ENCODE assay signal across 9 cellular contexts in genomic region chr22:48574776-48575566, GRCh38.
DNase-seq lines count a peak whose midpoint lies in the region; ATAC-seq, FAIRE-seq and TF ChIP-seq lines count a peak whose summit lies in the region.
"Had no signal": no experiment of that assay in that cellular context is flagged by ENCODE, and none has a peak within 500 bp of the region (broad histone marks: within the 10 kb centered on the region; RNA-seq: fewer than 3 reads in every experiment).

No MANE protein-coding gene starts in this region.

- H3K9ac ChIP-seq in GM23248 (no peak overlapping the region), iPS-18a (ENCODE audit: low read length) (no peak overlapping the region)

- H3K27ac ChIP-seq in GM23248 = no peak overlapping the region
- no peak overlapping the region for H3K27ac ChIP-seq in iPS-18a (ENCODE audit: low read length)
- H3K27ac ChIP-seq in effector memory CD4-positive, alpha-beta T cell (ENCODE audit: insufficient read depth, low read length, poor library complexity, severe bottlenecking) = no peak overlapping the region

- peaks cover 2% of the 10 kb centered on the region for H3K4me1 Mint-ChIP-seq in activated CD8-positive, alpha-beta T cell treated with anti-CD3 and anti-CD28 coated beads for 36 hours (ENCODE audit: low read depth)

- H3K36me3 ChIP-seq in GM23248 (ENCODE audit: low read depth) (no peaks in the 10 kb centered on the region), iPS-18a (ENCODE audit: control insufficient read depth, low read depth, low read length) (no peaks in the 10 kb centered on the region)
- no peaks in the 10 kb centered on the region for H3K36me3 ChIP-seq in effector memory CD4-positive, alpha-beta T cell (ENCODE audit: control insufficient read depth, insufficient read depth, low read length)

- no peaks in the 10 kb centered on the region for H3K79me2 ChIP-seq in GM23248 (ENCODE audit: insufficient read depth)

- no peak overlapping the region for H3K4me2 ChIP-seq in GM23248 (ENCODE audit: unreplicated experiment)

- in situ Hi-C loops in GM23248 (cut with MboI) = no loop called here

- peaks cover 26% of the 10 kb centered on the region for H3K27me3 Mint-ChIP-seq in activated CD8-positive, alpha-beta T cell treated with anti-CD3 and anti-CD28 coated beads for 36 hours

- 12 to 27% methylated on average over 36 to 63 of the region's 84 CpGs for WGBS in GM23248 (ENCODE audit: low coverage in 1 of 2, low lambda C conversion rate in 2 of 2, missing lambda C conversion rate in 2 of 2), 2 experiments

- no peak overlapping the region for H3K4me3 Mint-ChIP-seq in activated CD8-positive, alpha-beta T cell treated with anti-CD3 and anti-CD28 coated beads for 36 hours

- H2AFZ ChIP-seq in GM23248 = no peak overlapping the region

- H3K9me3 ChIP-seq in GM23248 (ENCODE audit: low read depth) (peaks cover 5% of the 10 kb centered on the region), iPS-18a (ENCODE audit: control insufficient read depth, low read depth, low read length) (peaks cover 9% of the 10 kb centered on the region)
- H3K9me3 ChIP-seq in effector memory CD4-positive, alpha-beta T cell (ENCODE audit: control insufficient read depth, low read length) = peaks cover 6% of the 10 kb centered on the region

- CTCF ChIA-PET in activated CD8-positive, alpha-beta T cell treated with anti-CD3 and anti-CD28 coated beads for 36 hours (lab: Charles Lee) = no interaction called here

- H3K4me1 ChIP-seq in GM23248 (ENCODE audit: insufficient read depth) (no peaks in the 10 kb centered on the region), iPS-18a (ENCODE audit: control insufficient read depth, low read depth, low read length) (peaks cover 3% of the 10 kb centered on the region)
- H3K4me1 ChIP-seq in effector memory CD4-positive, alpha-beta T cell (ENCODE audit: control insufficient read depth, insufficient read depth, low read length, poor library complexity, severe bottlenecking) = no peaks in the 10 kb centered on the region

- no peak for FAIRE-seq in H54 (lab: Jason Lieb, UNC)
- FAIRE-seq: colon had no signal

- no peak overlapping the region for H3K27ac Mint-ChIP-seq in activated CD8-positive, alpha-beta T cell treated with anti-CD3 and anti-CD28 coated beads for 36 hours

- H3K27me3 ChIP-seq in GM23248 (replicated peaks; ENCODE audit: insufficient read depth) (no peaks in the 10 kb centered on the region), iPS-18a (ENCODE audit: control insufficient read depth, insufficient read depth, low read length) (peaks cover 15% of the 10 kb centered on the region)
- H3K27me3 ChIP-seq in effector memory CD4-positive, alpha-beta T cell (replicated peaks; ENCODE audit: control insufficient read depth, insufficient read depth, low read length, poor library complexity, severe bottlenecking) = peaks cover 13% of the 10 kb centered on the region

- POLR2A ChIA-PET in activated CD8-positive, alpha-beta T cell treated with anti-CD3 and anti-CD28 coated beads for 36 hours (lab: Charles Lee) = no interaction called here

- DNase-seq in AG08395 (ENCODE audit: low spot score) = peak; percentile 88
- DNase-seq in GM23248 = peak; percentile 42
- DNase-seq in activated CD8-positive, alpha-beta T cell treated with anti-CD3 and anti-CD28 coated beads for 36 hours = peak; percentile 50
- peak; percentile 23 to 34 for DNase-seq in stimulated activated CD8-positive, alpha-beta memory T cell treated with anti-CD3 and anti-CD28 coated beads, Interleukin-2, amount 100 ng/mL, for 48 hours (ENCODE audit: low read depth in 2 of 2)
- DNase-seq in H54 (ENCODE audit: insufficient read length, low spot score) = no peak
- DNase-seq in effector memory CD4-positive, alpha-beta T cell = no peak
- no peak for DNase-seq in amniotic stem cell (lab: John Stamatoyannopoulos, UW)

- peaks cover 18% of the 10 kb centered on the region for H3K9me3 Mint-ChIP-seq in activated CD8-positive, alpha-beta T cell treated with anti-CD3 and anti-CD28 coated beads for 36 hours

- no peak overlapping the region for H3K4me3 ChIP-seq in GM23248
- peak overlapping the region; percentile 15 for H3K4me3 ChIP-seq in iPS-18a (ENCODE audit: low read length)
- no peak overlapping the region for H3K4me3 ChIP-seq in effector memory CD4-positive, alpha-beta T cell (ENCODE audit: insufficient read depth, low read depth, low read length, poor library complexity, severe bottlenecking)

- peak; percentile 88 for ATAC-seq in activated CD8-positive, alpha-beta T cell treated with anti-CD3 and anti-CD28 coated beads for 36 hours

- no peaks in the 10 kb centered on the region for H3F3A ChIP-seq in GM23248 (ENCODE audit: insufficient read depth)

- no peaks in the 10 kb centered on the region for H3K9me2 ChIP-seq in GM23248 (ENCODE audit: insufficient read depth)

- H4K20me1 ChIP-seq in GM23248 (ENCODE audit: insufficient read depth) = no peaks in the 10 kb centered on the region

- no peaks in the 10 kb centered on the region for H3K36me3 Mint-ChIP-seq in activated CD8-positive, alpha-beta T cell treated with anti-CD3 and anti-CD28 coated beads for 36 hours (ENCODE audit: low read depth)

- intact Hi-C loops in activated CD8-positive, alpha-beta T cell treated with anti-CD3 and anti-CD28 coated beads for 36 hours (cut with micrococcal nuclease) = loop anchor here (10.0 kb wide), 1 partner anchor 730 kb away; no protein-coding TSS in a partner anchor

- TF ChIP-seq POLR2A in H54 (IDR thresholded peaks at IDR 0.05; ENCODE audit: low read depth, low read length) = no peak

- TF ChIP-seq CTCF in activated CD8-positive, alpha-beta T cell treated with anti-CD3 and anti-CD28 coated beads for 36 hours (IDR thresholded peaks at IDR 0.05) = peak; percentile 46

Comparison
In these comparisons a context has a peak if more than half of its experiments do, and no peak if none do; other contexts are left out.
1. DNase-seq: peak in AG08395 (single experiment), GM23248 (single experiment), activated CD8-positive, alpha-beta T cell treated with anti-CD3 and anti-CD28 coated beads for 36 hours (single experiment) and stimulated activated CD8-positive, alpha-beta memory T cell treated with anti-CD3 and anti-CD28 coated beads, Interleukin-2, amount 100 ng/mL, for 48 hours (2 of 2); none in H54 (single experiment), effector memory CD4-positive, alpha-beta T cell (0 of 3) and amniotic stem cell (single experiment).